13 cellular contexts compared by ENCODE assay signal in genomic region chr12:12749433-12749832, GRCh38. TPM values are rescaled to one million over a fixed set of nuclear protein-coding genes. Genes with fewer than 3 reads are reported as not detected.
A peak's percentile ranks its signal among the peaks of the same experiment; 100 is the strongest.
DNase-seq lines count a peak whose midpoint lies in the region; ATAC-seq and TF ChIP-seq lines count a peak whose summit lies in the region.
"Had no signal": no experiment of that assay in that cellular context is flagged by ENCODE, and none has a peak within 500 bp of the region (broad histone marks: within the 10 kb centered on the region; RNA-seq: fewer than 3 reads in every experiment).

No MANE protein-coding gene starts in this region.

- no peak overlapping the region for H3K27ac ChIP-seq in mesenchymal stem cell (ENCODE audit: low read length, poor library complexity, severe bottlenecking)
- H3K27ac ChIP-seq in transverse colon: peak overlapping the region; percentile 47 to 77 (median 71)
- H3K27ac ChIP-seq: gastrocnemius medialis had no signal

- H3K4me3 Mint-ChIP-seq in activated CD4-positive, alpha-beta T cell treated with anti-CD3 and anti-CD28 coated beads, Interleukin-2, amount 10 ng/mL, durations not matched to agents 7 days and 5 days: no peak overlapping the region

- no peaks in the 10 kb centered on the region for H3K27me3 Mint-ChIP-seq in activated CD4-positive, alpha-beta T cell treated with anti-CD3 and anti-CD28 coated beads, Interleukin-2, amount 10 ng/mL, durations not matched to agents 7 days and 5 days

- H3K27me3 ChIP-seq in mesenchymal stem cell (ENCODE audit: control insufficient read depth in 1 of 2, insufficient read depth in 1 of 2, low read length in 2 of 2): no peaks in the 10 kb centered on the region
- H3K27me3 ChIP-seq in transverse colon: no peaks in the 10 kb centered on the region
- H3K27me3 ChIP-seq: gastrocnemius medialis had no signal

- no peak overlapping the region for H4K91ac ChIP-seq in mesenchymal stem cell (ENCODE audit: low read length)

- no peaks in the 10 kb centered on the region for H3K79me1 ChIP-seq in mesenchymal stem cell (replicated peaks; ENCODE audit: low read length, poor library complexity, severe bottlenecking)

- no peak overlapping the region for H2BK12ac ChIP-seq in mesenchymal stem cell (ENCODE audit: low read length in 2 of 2)

- H3K9me3 ChIP-seq in mesenchymal stem cell (ENCODE audit: control insufficient read depth, low read length): no peaks in the 10 kb centered on the region
- no peaks in the 10 kb centered on the region for H3K9me3 ChIP-seq in transverse colon
- H3K9me3 ChIP-seq: gastrocnemius medialis had no signal

- H3K4me1 ChIP-seq in mesenchymal stem cell (ENCODE audit: control insufficient read depth, insufficient read depth, low read depth, low read length) (peaks cover 2% of the 10 kb centered on the region), transverse colon (peaks cover 0 to 12% (median 9%) of the 10 kb centered on the region in 4 donors)
- H3K4me1 ChIP-seq: gastrocnemius medialis had no signal

- intact Hi-C loops in transverse colon (cut with DNase I; ENCODE audit: low total_unique reads): no loop called here

- H3K4me3 ChIP-seq in choroid plexus epithelial cell (ENCODE audit: low read depth, low read length) (peak overlapping the region; percentile 37), mesenchymal stem cell (ENCODE audit: insufficient read depth in 1 of 2, low read depth in 1 of 2, low read length in 2 of 2) (peak overlapping the region in 1 of 2 experiments; percentile 71), transverse colon (peak overlapping the region; percentile 14 to 49 (median 37))
- H3K4me3 ChIP-seq: smooth muscle cell had no signal

- peaks cover 0 to 11% of the 10 kb centered on the region in 2 experiments for H3K36me3 ChIP-seq in mesenchymal stem cell (ENCODE audit: control insufficient read depth in 1 of 2, insufficient read depth in 2 of 2, low read depth in 1 of 2, low read length in 2 of 2)
- no peaks in the 10 kb centered on the region for H3K36me3 ChIP-seq in transverse colon
- H3K36me3 ChIP-seq: gastrocnemius medialis had no signal

- no peak overlapping the region for H3K14ac ChIP-seq in mesenchymal stem cell (ENCODE audit: low read length in 2 of 2)

- H3K9me3 Mint-ChIP-seq in activated CD4-positive, alpha-beta T cell treated with anti-CD3 and anti-CD28 coated beads, Interleukin-2, amount 10 ng/mL, durations not matched to agents 7 days and 5 days: no peaks in the 10 kb centered on the region

- POLR2A ChIA-PET in activated CD4-positive, alpha-beta T cell treated with anti-CD3 and anti-CD28 coated beads, Interleukin-2, amount 10 ng/mL, durations not matched to agents 7 days and 5 days (lab: Charles Lee): no interaction called here

- H3K9ac ChIP-seq in mesenchymal stem cell (ENCODE audit: low read length): peak overlapping the region; percentile 88

- WGBS in mesenchymal stem cell: 99% methylated on average over 7 of the region's 7 CpGs
- 65 to 82% methylated on average over 4 to 7 of the region's 7 CpGs for WGBS in transverse colon (ENCODE audit: low coverage in 1 of 2), 2 donors

- CTCF ChIA-PET in activated CD4-positive, alpha-beta T cell treated with anti-CD3 and anti-CD28 coated beads, Interleukin-2, amount 10 ng/mL, durations not matched to agents 7 days and 5 days (lab: Charles Lee): no interaction called here

- H3K4me2 ChIP-seq in mesenchymal stem cell (ENCODE audit: low read length, poor library complexity, severe bottlenecking): no peak overlapping the region
- H3K4me2 ChIP-seq: smooth muscle cell had no signal

- no peak overlapping the region for H2AK5ac ChIP-seq in mesenchymal stem cell (ENCODE audit: low read length, severe bottlenecking)

- no peak overlapping the region for H2BK5ac ChIP-seq in mesenchymal stem cell (ENCODE audit: low read depth, low read length, poor library complexity, severe bottlenecking)

- ATAC-seq in GM19455 (IDR thresholded peaks at IDR 0.05; ENCODE audit: unreplicated experiment): no peak

- no peak overlapping the region for H3K27ac Mint-ChIP-seq in activated CD4-positive, alpha-beta T cell treated with anti-CD3 and anti-CD28 coated beads, Interleukin-2, amount 10 ng/mL, durations not matched to agents 7 days and 5 days

- H3K4ac ChIP-seq in mesenchymal stem cell (ENCODE audit: low read depth in 1 of 2, low read length in 2 of 2): peak overlapping the region in 1 of 2 experiments; percentile 45

- no peak for TF ChIP-seq POLR2A in transverse colon (IDR thresholded peaks at IDR 0.05)

- DNase-seq in NCI-H460 (ENCODE audit: extremely low read depth, low read depth) (peak; percentile 73), choroid plexus epithelial cell (ENCODE audit: low read depth) (peak; percentile 75), mesenchymal stem cell (no peak), transverse colon (peak; percentile 24), AG08395 (ENCODE audit: low spot score) (no peak)
- no peak for DNase-seq in activated CD4-positive, alpha-beta T cell treated with anti-CD3 and anti-CD28 coated beads, Interleukin-2, amount 10 ng/mL, durations not matched to agents 7 days and 5 days
- DNase-seq: activated CD8-positive, alpha-beta memory T cell treated with anti-CD3 and anti-CD28 coated beads, Interleukin-2, amount 50 U/mL, for 4 hours; gastrocnemius medialis; mammary epithelial cell; NCI-H2227 treated with DMSO at 0.1 percent for 48 hours; SW 1271 had no signal

- no peak for TF ChIP-seq EP300 in transverse colon (IDR thresholded peaks at IDR 0.05; ENCODE audit: low read depth)

- peak overlapping the region; percentile 14 for H4K8ac ChIP-seq in mesenchymal stem cell (ENCODE audit: low read length)

- in situ Hi-C loops in transverse colon (cut with MboI; ENCODE audit: low pct_ligation_motif_present in 1 of 4, low pct_unique_long_range_greater_than_20kb in 1 of 4, low sequenced_read_pairs in 3 of 4): no loop called here

- H2AFZ ChIP-seq in mesenchymal stem cell (ENCODE audit: low read depth, low read length): no peak overlapping the region

- H2BK15ac ChIP-seq in mesenchymal stem cell (ENCODE audit: low read depth, poor library complexity, severe bottlenecking): no peak overlapping the region

- H2BK120ac ChIP-seq in mesenchymal stem cell (ENCODE audit: low read depth, low read length): no peak overlapping the region

- TF ChIP-seq CTCF in choroid plexus epithelial cell (conservative IDR thresholded peaks at IDR 0.05; ENCODE audit: low read depth, low read length) (no peak), transverse colon (IDR thresholded peaks at IDR 0.05) (no peak)

- no peak overlapping the region for H3K23ac ChIP-seq in mesenchymal stem cell (ENCODE audit: low read length in 2 of 2)

- no peak overlapping the region for H3K18ac ChIP-seq in mesenchymal stem cell (ENCODE audit: low read depth in 1 of 2, low read length in 2 of 2)

- H3K36me3 Mint-ChIP-seq in activated CD4-positive, alpha-beta T cell treated with anti-CD3 and anti-CD28 coated beads, Interleukin-2, amount 10 ng/mL, durations not matched to agents 7 days and 5 days (ENCODE audit: low read depth): peaks cover 55% of the 10 kb centered on the region

- peaks cover 14% of the 10 kb centered on the region for H3K4me1 Mint-ChIP-seq in activated CD4-positive, alpha-beta T cell treated with anti-CD3 and anti-CD28 coated beads, Interleukin-2, amount 10 ng/mL, durations not matched to agents 7 days and 5 days

RNA-seq across cellular contexts. Expression of gene CDKN1B, which starts 32.3 kb away (rescaled TPM):
- 29.2 and 33.1 TPM in 2 replicates for total RNA-seq in NCI-H460 (2014; rRNA removed; shearing (Covaris generic))
- polyA plus RNA-seq in NCI-H460 (2014; cell fraction: nucleus; rRNA removed): 9.3 and 12.7 TPM in 2 replicates
- 19.0 TPM for polyA plus RNA-seq in mesenchymal stem cell (2013, experiment 1 of 2)
- 19.7 TPM for polyA plus RNA-seq in mesenchymal stem cell (2013, experiment 2 of 2)
- 10 to 100 TPM; 14.1 to 58.3 (median 54.1) TPM for total RNA-seq in transverse colon
- 100 to 1,000 TPM; 105 to 117 TPM for total RNA-seq in activated CD4-positive, alpha-beta T cell treated with anti-CD3 and anti-CD28 coated beads, Interleukin-2, amount 10 ng/mL, durations not matched to agents 7 days and 5 days

RNA-seq across cellular contexts. Expression of gene APOLD1, which starts 36.0 kb away (rescaled TPM):
- 0.42 and 1.4 TPM in 2 replicates for total RNA-seq in NCI-H460 (2014; rRNA removed; shearing (Covaris generic))
- 0.02 and 0.88 TPM in 2 replicates for polyA plus RNA-seq in NCI-H460 (2014; cell fraction: nucleus; rRNA removed)
- polyA plus RNA-seq in mesenchymal stem cell (2013, experiment 1 of 2): 0.43 TPM
- 0.40 TPM for polyA plus RNA-seq in mesenchymal stem cell (2013, experiment 2 of 2)
- 10 to 100 TPM in 2 of 4 donors, 1 to 10 TPM in 2; 3.0 to 11.3 (median 7.7) TPM for total RNA-seq in transverse colon
- total RNA-seq in activated CD4-positive, alpha-beta T cell treated with anti-CD3 and anti-CD28 coated beads, Interleukin-2, amount 10 ng/mL, durations not matched to agents 7 days and 5 days: 10 to 100 TPM; 14.4 to 15.5 TPM

RNA-seq across cellular contexts. Expression of gene GPR19, which starts 53.5 kb away (rescaled TPM):
- total RNA-seq in NCI-H460 (2014; rRNA removed; shearing (Covaris generic)): 0.10 and 0.40 TPM in 2 replicates
- 0.25 TPM in 1 of 2 replicates, not detected in the other for polyA plus RNA-seq in NCI-H460 (2014; cell fraction: nucleus; rRNA removed)
- polyA plus RNA-seq in mesenchymal stem cell (2013, experiment 1 of 2): 0.28 TPM
- polyA plus RNA-seq in mesenchymal stem cell (2013, experiment 2 of 2): 0.22 TPM
- not detected for total RNA-seq in transverse colon
- 1 to 10 TPM; 7.7 to 9.3 TPM for total RNA-seq in activated CD4-positive, alpha-beta T cell treated with anti-CD3 and anti-CD28 coated beads, Interleukin-2, amount 10 ng/mL, durations not matched to agents 7 days and 5 days
- total RNA-seq: gastrocnemius medialis had no signal

Comparison
In these comparisons a context has a peak if more than half of its experiments do, and no peak if none do; other contexts are left out.
1. DNase-seq: peak in NCI-H460 (single experiment), choroid plexus epithelial cell (single experiment) and transverse colon (single experiment); none in mesenchymal stem cell (single experiment), activated CD4-positive, alpha-beta T cell treated with anti-CD3 and anti-CD28 coated beads, Interleukin-2, amount 10 ng/mL, durations not matched to agents 7 days and 5 days (single experiment) and AG08395 (single experiment).